In genomic region chr14:94345344-94346072, GRCh38 we compare ENCODE assay signal across 11 cellular contexts. TPM values are rescaled to one million over a fixed set of nuclear protein-coding genes. Genes with fewer than 3 reads are reported as not detected.
DNase-seq lines count a peak whose midpoint lies in the region; ATAC-seq, FAIRE-seq and TF ChIP-seq lines count a peak whose summit lies in the region.
"Had no signal": no experiment of that assay in that cellular context is flagged by ENCODE, and none has a peak within 500 bp of the region (broad histone marks: within the 10 kb centered on the region; RNA-seq: fewer than 3 reads in every experiment).

No MANE protein-coding gene starts in this region.

- H3K36me3 Mint-ChIP-seq in activated B cell treated with CpG ODN at 0.5 μM for 24 hours (ENCODE audit: low read depth), result no peaks in the 10 kb centered on the region
- no peaks in the 10 kb centered on the region for H3K36me3 Mint-ChIP-seq in endodermal cell (ENCODE audit: low read depth)
- H3K36me3 Mint-ChIP-seq: activated naive CD4-positive, alpha-beta T cell treated with anti-CD3 and anti-CD28 coated beads, Interleukin-2, amount 50 U/mL, for 24 hours had no signal

- CTCF ChIA-PET in HCT116 (lab: Charles Lee), result interaction anchor here (1.1 kb wide), 1 partner anchor 204 kb away, joined by 3 read pairs; no protein-coding TSS in a partner anchor
- CTCF ChIA-PET in activated B cell treated with CpG ODN at 0.5 μM for 24 hours (lab: Charles Lee), result no interaction called here

- ATAC-seq in HCT116 (peak; percentile 79), activated B cell treated with CpG ODN at 0.5 μM for 24 hours (ENCODE audit: low read depth) (peak; percentile 34)

- intact Hi-C loops in HCT116 (cut with micrococcal nuclease), result no loop called here
- intact Hi-C loops in activated B cell treated with CpG ODN at 0.5 μM for 24 hours (cut with micrococcal nuclease), result no loop called here

- H3K27me3 Mint-ChIP-seq in activated B cell treated with CpG ODN at 0.5 μM for 24 hours (peaks cover 5% of the 10 kb centered on the region), endodermal cell (ENCODE audit: insufficient read depth) (peaks cover 17% of the 10 kb centered on the region)

- H3K9ac ChIP-seq in HCT116 (ENCODE audit: low read length), result no peak overlapping the region
- H3K9ac ChIP-seq in endodermal cell (ENCODE audit: extremely low read depth, low read length, poor library complexity, severe bottlenecking), result no peak overlapping the region

- H3K4me3 ChIP-seq in HCT116 (replicated peaks in 1 of 2; ENCODE audit: low read depth in 1 of 2, low read length in 2 of 2) (no peak overlapping the region), hepatocyte (no peak overlapping the region), endodermal cell (ENCODE audit: low read length) (no peak overlapping the region)
- H3K4me3 ChIP-seq: stomach had no signal

- H3K27ac ChIP-seq in HCT116 (ENCODE audit: low read depth, low read length) (no peak overlapping the region), hepatocyte (peak overlapping the region; percentile 14), endodermal cell (ENCODE audit: low read depth, low read length) (no peak overlapping the region)
- H3K27ac ChIP-seq: stomach had no signal

- no TSS peak for BruUV-seq in HCT116 (replicated peaks; lab: Mats Ljungman, UMichigan)

- H3K4me2 ChIP-seq in HCT116 (ENCODE audit: low read length), result peak overlapping the region; percentile 55
- no peak overlapping the region for H3K4me2 ChIP-seq in hepatocyte

- no peak overlapping the region for H3K4me3 Mint-ChIP-seq in activated B cell treated with CpG ODN at 0.5 μM for 24 hours
- H3K4me3 Mint-ChIP-seq in endodermal cell, result no peak overlapping the region
- H3K4me3 Mint-ChIP-seq: activated naive CD4-positive, alpha-beta T cell treated with anti-CD3 and anti-CD28 coated beads, Interleukin-2, amount 50 U/mL, for 24 hours had no signal

- TF ChIP-seq CTCF in HCT116 (IDR thresholded peaks at IDR 0.05 in 2 of 3, conservative IDR thresholded peaks at IDR 0.05 in 1 of 3; ENCODE audit: borderline replicate concordance in 1 of 3, insufficient read depth in 1 of 3, low read depth in 2 of 3, low read length in 2 of 3) (no peak), activated B cell treated with CpG ODN at 0.5 μM for 24 hours (IDR thresholded peaks at IDR 0.05) (no peak), hepatocyte (IDR thresholded peaks at IDR 0.05; ENCODE audit: poor library complexity) (no peak), endodermal cell (conservative IDR thresholded peaks at IDR 0.05) (no peak)

- POLR2A ChIA-PET in HCT116 (lab: Charles Lee) (no interaction called here), activated B cell treated with CpG ODN at 0.5 μM for 24 hours (lab: Charles Lee) (no interaction called here)

- H3K27ac Mint-ChIP-seq in activated B cell treated with CpG ODN at 0.5 μM for 24 hours, result peak overlapping the region; percentile 11
- no peak overlapping the region for H3K27ac Mint-ChIP-seq in endodermal cell
- H3K27ac Mint-ChIP-seq: activated naive CD4-positive, alpha-beta T cell treated with anti-CD3 and anti-CD28 coated beads, Interleukin-2, amount 50 U/mL, for 24 hours had no signal

- H3K4me1 Mint-ChIP-seq in activated B cell treated with CpG ODN at 0.5 μM for 24 hours (peaks cover 20% of the 10 kb centered on the region), endodermal cell (no peaks in the 10 kb centered on the region)
- H3K4me1 Mint-ChIP-seq: activated naive CD4-positive, alpha-beta T cell treated with anti-CD3 and anti-CD28 coated beads, Interleukin-2, amount 50 U/mL, for 24 hours had no signal

- H3K27me3 ChIP-seq in HCT116 (ENCODE audit: insufficient read depth, low read length) (no peaks in the 10 kb centered on the region; the same call in 1 of the 2 replicates), hepatocyte (no peaks in the 10 kb centered on the region), endodermal cell (ENCODE audit: control insufficient read depth, insufficient read depth, low read length, poor library complexity, severe bottlenecking) (no peaks in the 10 kb centered on the region)

- H3K36me3 ChIP-seq in HCT116 (ENCODE audit: control insufficient read depth in 1 of 2, insufficient read depth in 2 of 2, low read length in 2 of 2), result no peaks in the 10 kb centered on the region
- H3K36me3 ChIP-seq in hepatocyte (replicated peaks; ENCODE audit: insufficient read depth, low read depth), result no peaks in the 10 kb centered on the region
- no peaks in the 10 kb centered on the region for H3K36me3 ChIP-seq in endodermal cell (ENCODE audit: control insufficient read depth, insufficient read depth, low read length)
- H3K36me3 ChIP-seq: stomach had no signal

- DNase-seq in A172 (ENCODE audit: low spot score), result peak; percentile 91
- DNase-seq in HCT116 (ENCODE audit: low read depth, low spot score), result peak; percentile 76
- no peak for DNase-seq in activated B cell treated with CpG ODN at 0.5 μM for 24 hours
- peak; percentile 78 for DNase-seq in hepatocyte (ENCODE audit: low spot score)
- no peak for DNase-seq in endodermal cell
- no peak for DNase-seq in stimulated activated CD4-positive, alpha-beta T cell treated with anti-CD3 and anti-CD28 coated beads, Interleukin-2, amount 100 ng/mL, for 48 hours
- no peak for DNase-seq in HuH-7 (ENCODE audit: low spot score)
- no peak for DNase-seq in GM12891 (ENCODE audit: insufficient read length, low spot score)
- DNase-seq: COR-L47, stomach had no signal

- H3K9me3 ChIP-seq in HCT116 (ENCODE audit: control insufficient read depth in 1 of 2, insufficient read depth in 1 of 2, low read depth in 1 of 2, low read length in 2 of 2) (no peaks in the 10 kb centered on the region), hepatocyte (ENCODE audit: low read depth) (no peaks in the 10 kb centered on the region), endodermal cell (ENCODE audit: control insufficient read depth, low read length) (no peaks in the 10 kb centered on the region)
- H3K9me3 ChIP-seq: stomach had no signal

- no peaks in the 10 kb centered on the region for H3K9me3 Mint-ChIP-seq in activated B cell treated with CpG ODN at 0.5 μM for 24 hours
- H3K9me3 Mint-ChIP-seq in endodermal cell, result no peaks in the 10 kb centered on the region
- H3K9me3 Mint-ChIP-seq: activated naive CD4-positive, alpha-beta T cell treated with anti-CD3 and anti-CD28 coated beads, Interleukin-2, amount 50 U/mL, for 24 hours had no signal

- no peak for FAIRE-seq in GM12891 (lab: Jason Lieb, UNC)

- H2AFZ ChIP-seq in HCT116 (ENCODE audit: low read depth, low read length, poor library complexity, severe bottlenecking), result peak overlapping the region; percentile 2
- H2AFZ ChIP-seq in hepatocyte, result no peak overlapping the region

- TF ChIP-seq RAD21 in HCT116 (IDR thresholded peaks at IDR 0.05; ENCODE audit: low read depth), result no peak

- no peaks in the 10 kb centered on the region for H4K20me1 ChIP-seq in HCT116 (ENCODE audit: insufficient read depth)
- H4K20me1 ChIP-seq in hepatocyte (ENCODE audit: insufficient read depth, poor library complexity, severe bottlenecking), result no peaks in the 10 kb centered on the region

- no peaks in the 10 kb centered on the region for H3K79me2 ChIP-seq in HCT116 (ENCODE audit: insufficient read depth, low read length)
- H3K79me2 ChIP-seq in hepatocyte, result no peaks in the 10 kb centered on the region

- RAD21 ChIA-PET in HCT116 (lab: Charles Lee; ENCODE audit: low non-redundant PET in 1 of 2, low total read pairs in 2 of 2, uncharacterized antibody in 2 of 2, unreplicated experiment in 2 of 2), result no interaction called here

- H3K9me2 ChIP-seq in HCT116 (ENCODE audit: insufficient read depth) (no peaks in the 10 kb centered on the region), hepatocyte (replicated peaks; ENCODE audit: insufficient read depth) (no peaks in the 10 kb centered on the region)

- H3K4me1 ChIP-seq in HCT116 (ENCODE audit: control insufficient read depth in 1 of 2, insufficient read depth in 2 of 2, low read length in 2 of 2), result peaks cover 18 to 54% of the 10 kb centered on the region in 2 experiments
- H3K4me1 ChIP-seq in hepatocyte (ENCODE audit: insufficient read depth), result peaks cover 10% of the 10 kb centered on the region
- H3K4me1 ChIP-seq in endodermal cell (ENCODE audit: control insufficient read depth, insufficient read depth, low read length), result no peaks in the 10 kb centered on the region

- 91% methylated on average over 13 of the region's 13 CpGs for WGBS in hepatocyte (ENCODE audit: low lambda C conversion rate, missing lambda C conversion rate)
- WGBS in endodermal cell (ENCODE audit: insufficient coverage in 1 of 2, insufficient read length in 1 of 2), 2 experiments, result 91 to 100% methylated on average over 2 to 9 of the region's 13 CpGs

- no peak for TF ChIP-seq POLR2A in HCT116 (IDR thresholded peaks at IDR 0.05; ENCODE audit: borderline replicate concordance, extremely low read depth, insufficient read depth, insufficient read length)
- TF ChIP-seq POLR2A in GM12891 (IDR thresholded peaks at IDR 0.05; ENCODE audit: low read depth, low read length), result no peak

RNA-seq across cellular contexts. Expression of gene SERPINA2, which starts 21.0 kb away (rescaled TPM):
- total RNA-seq in A172 (2014; rRNA removed; shearing (Covaris generic)), result not detected in 2 replicates
- total RNA-seq in HCT116 (2021; ENCODE audit: unreplicated experiment), result not detected
- not detected in 2 replicates for polyA plus RNA-seq in HCT116 (2012)
- total RNA-seq in activated B cell treated with CpG ODN at 0.5 μM for 24 hours, result not detected in 2 replicates
- total RNA-seq in hepatocyte, result not detected in 2 replicates
- polyA plus RNA-seq in hepatocyte, result not detected in 2 replicates
- not detected for total RNA-seq in endodermal cell
- polyA plus RNA-seq in endodermal cell (2013, experiment 1 of 2), result not detected
- not detected for polyA plus RNA-seq in endodermal cell (2013, experiment 2 of 2)
- polyA plus RNA-seq in GM12891 (2012; ENCODE audit: low read depth, missing spikeins), result not detected
- total RNA-seq: stomach had no signal
- polyA plus RNA-seq: stomach had no signal

RNA-seq across cellular contexts. Expression of gene SERPINA6, which starts 22.4 kb away (rescaled TPM):
- not detected in 2 replicates for total RNA-seq in A172 (2014; rRNA removed; shearing (Covaris generic))
- total RNA-seq in HCT116 (2021; ENCODE audit: unreplicated experiment) (not detected), activated B cell treated with CpG ODN at 0.5 μM for 24 hours (not detected in 2 replicates), hepatocyte (132 TPM in 2 replicates), endodermal cell (not detected)
- polyA plus RNA-seq in HCT116 (2012), result not detected in 2 replicates
- 86.8 and 135 TPM in 2 replicates for polyA plus RNA-seq in hepatocyte
- polyA plus RNA-seq in endodermal cell (2013, experiment 1 of 2), result not detected
- polyA plus RNA-seq in endodermal cell (2013, experiment 2 of 2), result not detected
- not detected for polyA plus RNA-seq in GM12891 (2012; ENCODE audit: low read depth, missing spikeins)
- total RNA-seq: stomach had no signal

RNA-seq across cellular contexts. Expression of gene SERPINA1, which starts 42.9 kb away (rescaled TPM):
- total RNA-seq in A172 (2014; rRNA removed; shearing (Covaris generic)), result 0.78 and 1.2 TPM in 2 replicates
- total RNA-seq in HCT116 (2021; ENCODE audit: unreplicated experiment), result 9.1 TPM
- 4.9 and 6.6 TPM in 2 replicates for polyA plus RNA-seq in HCT116 (2012)
- total RNA-seq in activated B cell treated with CpG ODN at 0.5 μM for 24 hours, result 0.31 TPM in 1 of 2 replicates, not detected in the other
- 5,074 and 5,718 TPM in 2 replicates for total RNA-seq in hepatocyte
- 3,463 and 3,480 TPM in 2 replicates for polyA plus RNA-seq in hepatocyte
- 1 to 10 TPM in 1 of 2 donors, not detected in 1; 1.2 TPM for total RNA-seq in endodermal cell
- 1.2 TPM for polyA plus RNA-seq in endodermal cell (2013, experiment 1 of 2)
- 0.91 TPM for polyA plus RNA-seq in endodermal cell (2013, experiment 2 of 2)
- 0.77 TPM for polyA plus RNA-seq in GM12891 (2012; ENCODE audit: low read depth, missing spikeins)

RNA-seq across cellular contexts. Expression of gene SERPINA10, which starts 52.4 kb away (rescaled TPM):
- total RNA-seq in A172 (2014; rRNA removed; shearing (Covaris generic)), result not detected in 2 replicates
- not detected for total RNA-seq in HCT116 (2021; ENCODE audit: unreplicated experiment)
- 0.04 TPM in 1 of 2 replicates, not detected in the other for polyA plus RNA-seq in HCT116 (2012)
- total RNA-seq in activated B cell treated with CpG ODN at 0.5 μM for 24 hours, result not detected in 2 replicates
- total RNA-seq in hepatocyte, result 19.1 and 23.0 TPM in 2 replicates
- polyA plus RNA-seq in hepatocyte, result 4.5 and 10.5 TPM in 2 replicates
- total RNA-seq in endodermal cell, result not detected
- polyA plus RNA-seq in endodermal cell (2013, experiment 1 of 2), result 0.04 TPM
- polyA plus RNA-seq in endodermal cell (2013, experiment 2 of 2), result not detected
- polyA plus RNA-seq in GM12891 (2012; ENCODE audit: low read depth, missing spikeins), result not detected
- total RNA-seq: stomach had no signal

Comparison
In these comparisons a context has a peak if more than half of its experiments do, and no peak if none do; other contexts are left out.
1. DNase-seq: peak in A172 (single experiment), HCT116 (single experiment) and hepatocyte (single experiment); none in activated B cell treated with CpG ODN at 0.5 μM for 24 hours (single experiment), endodermal cell (single experiment), stimulated activated CD4-positive, alpha-beta T cell treated with anti-CD3 and anti-CD28 coated beads, Interleukin-2, amount 100 ng/mL, for 48 hours (0 of 2), HuH-7 (single experiment) and GM12891 (single experiment).
2. RNA of gene SERPINA6, which starts 22.4 kb away (total RNA-seq): 132 TPM in hepatocyte; not detected in HCT116 (single experiment), not detected in A172, not detected in activated B cell treated with CpG ODN at 0.5 μM for 24 hours and not detected in endodermal cell; every median in the first group is over 100 times any median in the second.
3. RNA of gene SERPINA1, which starts 42.9 kb away (total RNA-seq): 5,074 to 5,718 TPM in hepatocyte; 9.1 TPM in HCT116 (single experiment), 1.2 TPM in endodermal cell, 0.78 to 1.2 TPM in A172 and 0.31 TPM in activated B cell treated with CpG ODN at 0.5 μM for 24 hours; every median in the first group is over 100 times any median in the second.